In genomic region chr4:77856152-77856551, GRCh38 we compare ENCODE assay signal across 17 cellular contexts. TPM values are rescaled to one million over a fixed set of nuclear protein-coding genes. Genes with fewer than 3 reads are reported as not detected.
DNase-seq lines count a peak whose midpoint lies in the region; ATAC-seq lines count a peak whose summit lies in the region.
"Had no signal": no experiment of that assay in that cellular context is flagged by ENCODE, and none has a peak within 500 bp of the region (broad histone marks: within the 10 kb centered on the region; RNA-seq: fewer than 3 reads in every experiment).

No MANE protein-coding gene starts in this region.

- H3K9me3 ChIP-seq in BLaER1 treated with 17β-estradiol and CSF1 and Interleukin-3, amounts not matched to agents 10 nM and 100 nM (replicated peaks in 1 of 11): no peaks in the 10 kb centered on the region
- H3K9me3 ChIP-seq in T-helper 17 cell (ENCODE audit: control insufficient read depth, low read length, poor library complexity, severe bottlenecking): no peaks in the 10 kb centered on the region
- H3K9me3 ChIP-seq: SK-N-SH had no signal

- H3K36me3 ChIP-seq in BLaER1 treated with 17β-estradiol and CSF1 and Interleukin-3, amounts not matched to agents 10 nM and 100 nM: no peaks in the 10 kb centered on the region
- H3K36me3 ChIP-seq: cardiac muscle cell had no signal

- H3K9me3 Mint-ChIP-seq in immature natural killer cell: no peaks in the 10 kb centered on the region
- H3K9me3 Mint-ChIP-seq: IgD-negative memory B cell had no signal

- H3K4me3 Mint-ChIP-seq in T-helper 17 cell: no peak overlapping the region
- peak overlapping the region in 2 of 5 donors; percentile 3 to 70 for H3K4me3 Mint-ChIP-seq in immature natural killer cell

- H3K36me3 Mint-ChIP-seq in T-helper 17 cell (ENCODE audit: low read depth) (no peaks in the 10 kb centered on the region), immature natural killer cell (peaks cover 0 to 4% (median 0%) of the 10 kb centered on the region in 3 donors)
- H3K36me3 Mint-ChIP-seq: IgD-negative memory B cell had no signal

- no peak overlapping the region for H3K4me3 ChIP-seq in BLaER1 treated with 17β-estradiol and CSF1 and Interleukin-3, amounts not matched to agents 10 nM and 100 nM
- H3K4me3 ChIP-seq: cardiac muscle cell had no signal

- H3K27me3 Mint-ChIP-seq in T-helper 17 cell (no peaks in the 10 kb centered on the region), immature natural killer cell (ENCODE audit: low read depth in 3 of 3) (peaks cover 0 to 26% (median 16%) of the 10 kb centered on the region in 3 donors)

- H3K27ac Mint-ChIP-seq in T-helper 17 cell (peak overlapping the region; percentile 100), immature natural killer cell (peak overlapping the region; percentile 57 to 99 (median 91))

- peaks cover 53 to 75% (median 57%) of the 10 kb centered on the region in 10 experiments for H3K4me1 ChIP-seq in BLaER1 treated with 17β-estradiol and CSF1 and Interleukin-3, amounts not matched to agents 10 nM and 100 nM

- H3K27ac ChIP-seq in BLaER1 treated with 17β-estradiol and CSF1 and Interleukin-3, amounts not matched to agents 10 nM and 100 nM: peak overlapping the region in 6 of 11 experiments; percentile 38 to 73 (median 58); a peak in 10 of 22 replicates
- H3K27ac ChIP-seq: 22Rv1, cardiac muscle cell, HL-60 had no signal

- H3K9ac ChIP-seq in BLaER1 treated with 17β-estradiol and CSF1 and Interleukin-3, amounts not matched to agents 10 nM and 100 nM: no peak overlapping the region; a peak in 1 of 22 replicates
- H3K9ac ChIP-seq: SK-N-SH had no signal

- peak; percentile 9 for DNase-seq in DMS79 (lab: John Stamatoyannopoulos, UW)
- DNase-seq in DMS79 treated with DMSO at 0.1 percent for 48 hours (lab: John Stamatoyannopoulos, UW): no peak
- no peak for DNase-seq in T-helper 17 cell
- no peak for DNase-seq in immature natural killer cell
- DNase-seq in NCI-H2029 treated with DMSO at 0.1 percent for 48 hours (lab: John Stamatoyannopoulos, UW): no peak
- DNase-seq in OCI-M2 (lab: John Stamatoyannopoulos, UW; ENCODE audit: unreplicated experiment): no peak
- no peak for DNase-seq in NCI-H146 (lab: John Stamatoyannopoulos, UW)
- DNase-seq: islet precursor cell, mesendoderm, NCI-H2107, NCI-H748 treated with DMSO at 0.1 percent for 48 hours, SK-N-SH had no signal

- no peak for ATAC-seq in T-helper 17 cell

- no peaks in the 10 kb centered on the region for H3K27me3 ChIP-seq in BLaER1 treated with 17β-estradiol and CSF1 and Interleukin-3, amounts not matched to agents 10 nM and 100 nM
- H3K27me3 ChIP-seq: cardiac muscle cell had no signal

- no peaks in the 10 kb centered on the region for H4K20me1 ChIP-seq in BLaER1 treated with 17β-estradiol and CSF1 and Interleukin-3, amounts not matched to agents 10 nM and 100 nM

- peak overlapping the region; percentile 53 to 91 (median 84); a peak in 21 of 22 replicates for H3K4me2 ChIP-seq in BLaER1 treated with 17β-estradiol and CSF1 and Interleukin-3, amounts not matched to agents 10 nM and 100 nM
- H3K4me2 ChIP-seq: SK-N-SH had no signal

- peaks cover 49% of the 10 kb centered on the region for H3K4me1 Mint-ChIP-seq in T-helper 17 cell
- H3K4me1 Mint-ChIP-seq in immature natural killer cell: peaks cover 71 to 76% of the 10 kb centered on the region in 2 donors

RNA-seq across cellular contexts. Expression of gene MRPL1, which starts 6.5 kb away (rescaled TPM):
- total RNA-seq in T-helper 17 cell: 10 to 100 TPM; 15.4 to 19.0 TPM
- polyA plus RNA-seq in immature natural killer cell: 10 to 100 TPM; 18.1 to 33.2 (median 24.4) TPM

RNA-seq across cellular contexts. Expression of gene CNOT6L, which starts 37.0 kb away (rescaled TPM):
- total RNA-seq in T-helper 17 cell: 100 to 1,000 TPM; 142 to 160 TPM
- 10 to 100 TPM; 26.0 to 61.8 (median 46.4) TPM for polyA plus RNA-seq in immature natural killer cell
